In genomic region chr17:81909966-81910839, GRCh38 we compare ENCODE assay signal across 8 cellular contexts. TPM values are rescaled to one million over a fixed set of nuclear protein-coding genes. Genes with fewer than 3 reads are reported as not detected.
DNase-seq lines count a peak whose midpoint lies in the region; ATAC-seq, FAIRE-seq and TF ChIP-seq lines count a peak whose summit lies in the region.

No MANE protein-coding gene starts in this region.

- no peak overlapping the region for H3K23ac ChIP-seq in H9 (ENCODE audit: insufficient read length, low read depth, low read length)

- H3K27me3 ChIP-seq in A673 (replicated peaks; ENCODE audit: insufficient read depth, low read depth, low read length, poor library complexity) (no peaks in the 10 kb centered on the region), H9 (ENCODE audit: insufficient read depth, low read length) (no peaks in the 10 kb centered on the region), subcutaneous abdominal adipose tissue (ENCODE audit: control insufficient read depth in 5 of 5, insufficient read depth in 4 of 5, low read length in 5 of 5) (no peaks in the 10 kb centered on the region)

- H3K4ac ChIP-seq in H9 (ENCODE audit: low read depth, low read length): no peak overlapping the region

- no peak for TF ChIP-seq POLR2A in GM12892 (IDR thresholded peaks at IDR 0.05; ENCODE audit: low read depth, low read length)

- H2BK120ac ChIP-seq in H9 (ENCODE audit: low read depth, low read length, poor library complexity, severe bottlenecking): no peak overlapping the region

- BruUV-seq in A673 (replicated peaks; lab: Mats Ljungman, UMichigan): no TSS peak

- no peak overlapping the region for H3K27ac Mint-ChIP-seq in H9
- H3K27ac Mint-ChIP-seq in activated naive CD8-positive, alpha-beta T cell: no peak overlapping the region

- peaks cover 15 to 34% (median 27%) of the 10 kb centered on the region in 3 experiments; a peak in 6 of 7 replicates for H3K36me3 Mint-ChIP-seq in H9 (ENCODE audit: insufficient read depth in 1 of 3, low read depth in 3 of 3)
- peaks cover 4% of the 10 kb centered on the region for H3K36me3 Mint-ChIP-seq in activated naive CD8-positive, alpha-beta T cell

- H3K27ac ChIP-seq in A673 (ENCODE audit: low read depth, low read length, poor library complexity, severe bottlenecking): peak overlapping the region; percentile 62
- no peak overlapping the region for H3K27ac ChIP-seq in H9 (ENCODE audit: insufficient read length, low read depth, low read length)
- H3K27ac ChIP-seq in subcutaneous abdominal adipose tissue (ENCODE audit: low read depth, low read length): no peak overlapping the region

- H3K23me2 ChIP-seq in H9 (ENCODE audit: insufficient read length, low read depth, low read length, poor library complexity, severe bottlenecking): peaks cover 6% of the 10 kb centered on the region

- peaks cover 5% of the 10 kb centered on the region for H3K4me1 ChIP-seq in A673 (ENCODE audit: insufficient read depth, low read length, poor library complexity, severe bottlenecking)
- H3K4me1 ChIP-seq in H9 (ENCODE audit: insufficient read depth, low read length): no peaks in the 10 kb centered on the region
- H3K4me1 ChIP-seq in subcutaneous abdominal adipose tissue (ENCODE audit: control insufficient read depth in 5 of 5, insufficient read depth in 5 of 5, low read length in 5 of 5): peaks cover 2 to 22% (median 14%) of the 10 kb centered on the region in 5 donors

- no peak overlapping the region for H3K18ac ChIP-seq in H9 (ENCODE audit: insufficient read length, low read depth, low read length)

- peak overlapping the region; percentile 21 for H3K9ac ChIP-seq in H9 (ENCODE audit: extremely low read depth, insufficient read length, low read length)
- peak overlapping the region; percentile 26 to 81 (median 67) for H3K9ac ChIP-seq in subcutaneous abdominal adipose tissue (ENCODE audit: low read length in 5 of 5)

- no peak overlapping the region for H2BK5ac ChIP-seq in H9 (ENCODE audit: insufficient read length, low read length)

- H3K36me3 ChIP-seq in A673 (ENCODE audit: insufficient read depth, low read length, poor library complexity, severe bottlenecking): peaks cover 51% of the 10 kb centered on the region
- H3K36me3 ChIP-seq in subcutaneous abdominal adipose tissue (ENCODE audit: control insufficient read depth in 5 of 5, insufficient read depth in 5 of 5, low read length in 5 of 5): peaks cover 0 to 70% (median 49%) of the 10 kb centered on the region in 5 donors

- H3K9me3 ChIP-seq in A673 (ENCODE audit: low read depth, low read length, poor library complexity, severe bottlenecking): no peaks in the 10 kb centered on the region
- no peaks in the 10 kb centered on the region for H3K9me3 ChIP-seq in H9 (ENCODE audit: control insufficient read depth, low read depth, low read length)
- H3K9me3 ChIP-seq in subcutaneous abdominal adipose tissue (ENCODE audit: control insufficient read depth in 5 of 5, low read length in 5 of 5): no peaks in the 10 kb centered on the region

- no peak for TF ChIP-seq CTCF in A673 (conservative IDR thresholded peaks at IDR 0.05; ENCODE audit: low read depth, low read length)
- TF ChIP-seq CTCF in H9 (conservative IDR thresholded peaks at IDR 0.05): no peak

- peak overlapping the region; percentile 48 for H3K4me2 ChIP-seq in H9 (ENCODE audit: insufficient read depth, insufficient read length, low read length)

- H2BK20ac ChIP-seq in H9 (ENCODE audit: low read depth, low read length, poor library complexity, severe bottlenecking): no peak overlapping the region

- no CpG with 5 or more reads among the region's 23 CpGs for WGBS in H9 (ENCODE audit: extremely low coverage, insufficient read length, low lambda C conversion rate)

- H4K8ac ChIP-seq in H9 (replicated peaks; ENCODE audit: insufficient read length, low read depth, low read length): no peak overlapping the region

- POLR2A ChIA-PET in A673 (lab: Charles Lee; ENCODE audit: low non-redundant PET): no interaction called here

- intact Hi-C loops in A673 (cut with micrococcal nuclease; ENCODE audit: unreplicated experiment): no loop called here

- H3K4me3 ChIP-seq in A673 (ENCODE audit: low read depth, low read length, poor library complexity, severe bottlenecking) (peak overlapping the region; percentile 90), subcutaneous abdominal adipose tissue (ENCODE audit: low read depth in 1 of 5, low read length in 5 of 5) (peak overlapping the region; percentile 61 to 83 (median 76))

- H3K14ac ChIP-seq in H9 (ENCODE audit: insufficient read depth, low read length): no peak overlapping the region

- no peak overlapping the region for H2BK15ac ChIP-seq in H9 (ENCODE audit: low read depth, low read length)

- FAIRE-seq in GM12892 (lab: Jason Lieb, UNC): no peak

- no peak overlapping the region for H2BK12ac ChIP-seq in H9 (ENCODE audit: insufficient read length, low read depth, low read length)

- no peak overlapping the region for H4K5ac ChIP-seq in H9 (ENCODE audit: insufficient read length, low read depth, low read length)

- peak overlapping the region; percentile 79 to 92 for H3K4me3 Mint-ChIP-seq in H9
- H3K4me3 Mint-ChIP-seq in activated naive CD8-positive, alpha-beta T cell: peak overlapping the region; percentile 86

- no peak overlapping the region for H3T11ph ChIP-seq in H9 (ENCODE audit: low read length)

- CTCF ChIA-PET in A673 (lab: Charles Lee): no interaction called here

- H3K27me3 Mint-ChIP-seq in H9 (ENCODE audit: low read depth): no peaks in the 10 kb centered on the region
- H3K27me3 Mint-ChIP-seq in activated naive CD8-positive, alpha-beta T cell: no peaks in the 10 kb centered on the region

- no peaks in the 10 kb centered on the region for H4K20me1 ChIP-seq in H9 (ENCODE audit: control insufficient read depth, insufficient read depth, insufficient read length)

- no peaks in the 10 kb centered on the region for H3K79me1 ChIP-seq in H9 (ENCODE audit: insufficient read depth, low read depth, low read length, poor library complexity, severe bottlenecking)

- no peaks in the 10 kb centered on the region for H3K79me2 ChIP-seq in H9 (ENCODE audit: insufficient read depth, low read length)

- ATAC-seq in GM21619 (IDR thresholded peaks at IDR 0.05; ENCODE audit: unreplicated experiment) (no peak), HG03565 (IDR thresholded peaks at IDR 0.05; ENCODE audit: unreplicated experiment) (no peak)

- DNase-seq in A673 (ENCODE audit: low spot score): no peak
- DNase-seq in H9: no peak
- peak; percentile 82 for DNase-seq in islet precursor cell
- DNase-seq in GM12892 (ENCODE audit: insufficient read length): no peak

- no peak overlapping the region for H2AFZ ChIP-seq in H9 (ENCODE audit: low read length)

- H2AK5ac ChIP-seq in H9 (ENCODE audit: insufficient read length, low read length): no peak overlapping the region

- H4K91ac ChIP-seq in H9 (ENCODE audit: insufficient read length, low read depth, low read length): no peak overlapping the region

- peaks cover 0 to 2% of the 10 kb centered on the region in 2 experiments; a peak in 2 of 4 replicates for H3K4me1 Mint-ChIP-seq in H9
- peaks cover 7% of the 10 kb centered on the region for H3K4me1 Mint-ChIP-seq in activated naive CD8-positive, alpha-beta T cell (ENCODE audit: low read depth)

- H3K56ac ChIP-seq in H9 (ENCODE audit: insufficient read length, low read depth, low read length): no peak overlapping the region

- no peaks in the 10 kb centered on the region for H3K9me3 Mint-ChIP-seq in H9
- H3K9me3 Mint-ChIP-seq in activated naive CD8-positive, alpha-beta T cell (ENCODE audit: low read depth): no peaks in the 10 kb centered on the region

RNA-seq across cellular contexts. Expression of gene PCYT2, which starts 1.0 kb away (rescaled TPM):
- total RNA-seq in A673 (2021): 55.4 and 58.3 TPM in 2 replicates
- 24.5 and 24.9 TPM in 2 replicates for total RNA-seq in H9 (2021)
- 22.9 TPM for polyA plus RNA-seq in GM12892 (2012; ENCODE audit: missing spikeins)

RNA-seq across cellular contexts. Expression of gene SIRT7, which starts 7.8 kb away (rescaled TPM):
- total RNA-seq in A673 (2021): 34.8 and 36.6 TPM in 2 replicates
- 28.7 and 29.7 TPM in 2 replicates for total RNA-seq in H9 (2021)
- 16.7 TPM for polyA plus RNA-seq in GM12892 (2012; ENCODE audit: missing spikeins)

RNA-seq across cellular contexts. Expression of gene NPB, which starts 8.2 kb away (rescaled TPM):
- total RNA-seq in A673 (2021) (0.75 and 0.87 TPM in 2 replicates), H9 (2021) (2.1 and 2.4 TPM in 2 replicates)
- polyA plus RNA-seq in GM12892 (2012; ENCODE audit: missing spikeins): 0.66 TPM

RNA-seq across cellular contexts. Expression of gene MAFG, which starts 17.3 kb away (rescaled TPM):
- 46.7 and 49.7 TPM in 2 replicates for total RNA-seq in A673 (2021)
- total RNA-seq in H9 (2021): 31.4 and 33.7 TPM in 2 replicates
- polyA plus RNA-seq in GM12892 (2012; ENCODE audit: missing spikeins): 7.4 TPM

RNA-seq across cellular contexts. Expression of gene ANAPC11, which starts 18.7 kb away (rescaled TPM):
- total RNA-seq in A673 (2021) (128 and 138 TPM in 2 replicates), H9 (2021) (197 and 208 TPM in 2 replicates)
- 116 TPM for polyA plus RNA-seq in GM12892 (2012; ENCODE audit: missing spikeins)
